Comparison of ENCODE assay signal across 1 cellular context in the genomic region with DNA sequence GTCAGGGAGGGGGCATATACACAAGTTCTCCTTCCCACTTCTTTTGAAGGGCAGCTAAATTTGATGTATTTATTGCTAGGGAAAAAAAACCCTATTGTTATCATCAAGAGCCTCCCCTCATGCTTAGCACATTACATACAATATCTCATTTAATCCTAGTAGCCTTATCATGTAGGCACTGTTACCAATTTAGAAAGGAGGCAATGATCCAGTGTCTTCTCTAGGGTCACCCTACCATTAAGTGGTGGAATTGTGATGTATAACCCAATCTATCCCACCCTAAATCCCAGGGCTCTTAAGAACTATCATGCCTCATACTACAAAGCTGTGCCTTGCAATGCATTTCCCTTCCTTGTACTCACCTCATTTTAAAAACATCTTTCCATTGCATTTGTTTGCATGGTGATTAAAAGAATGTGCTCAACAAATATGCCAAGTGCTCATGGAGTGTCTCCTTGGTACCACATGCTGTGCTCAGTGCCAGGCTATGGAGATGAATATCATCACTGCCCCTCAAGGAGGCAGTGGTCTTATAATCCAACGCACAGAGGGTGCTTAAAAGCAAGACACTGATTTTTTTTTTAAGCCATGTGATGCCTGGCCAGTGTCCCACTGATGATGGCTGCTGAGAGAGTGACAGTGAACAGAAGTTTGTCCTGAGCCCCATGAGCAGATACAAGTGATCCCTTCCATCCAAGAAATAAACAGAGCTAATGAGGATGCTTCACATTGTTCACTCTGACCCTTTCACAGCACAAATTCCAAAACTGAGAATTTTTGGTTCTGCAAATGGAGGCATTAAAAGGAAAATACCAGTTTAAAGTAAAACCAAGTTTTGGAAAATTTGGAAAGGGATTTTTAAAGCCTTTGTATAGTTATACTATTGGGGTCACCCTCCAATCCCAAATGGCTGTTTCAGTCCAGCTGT.
A peak's percentile ranks its signal among the peaks of the same experiment; 100 is the strongest.
TF ChIP-seq lines count a peak whose summit lies in the region.

No MANE protein-coding gene starts in this region.

TF ChIP-seq in HEK293, 187 proteins besides CTCF, POLR2A, EP300 and RAD21:
- TF ChIP-seq, protein P1, sequence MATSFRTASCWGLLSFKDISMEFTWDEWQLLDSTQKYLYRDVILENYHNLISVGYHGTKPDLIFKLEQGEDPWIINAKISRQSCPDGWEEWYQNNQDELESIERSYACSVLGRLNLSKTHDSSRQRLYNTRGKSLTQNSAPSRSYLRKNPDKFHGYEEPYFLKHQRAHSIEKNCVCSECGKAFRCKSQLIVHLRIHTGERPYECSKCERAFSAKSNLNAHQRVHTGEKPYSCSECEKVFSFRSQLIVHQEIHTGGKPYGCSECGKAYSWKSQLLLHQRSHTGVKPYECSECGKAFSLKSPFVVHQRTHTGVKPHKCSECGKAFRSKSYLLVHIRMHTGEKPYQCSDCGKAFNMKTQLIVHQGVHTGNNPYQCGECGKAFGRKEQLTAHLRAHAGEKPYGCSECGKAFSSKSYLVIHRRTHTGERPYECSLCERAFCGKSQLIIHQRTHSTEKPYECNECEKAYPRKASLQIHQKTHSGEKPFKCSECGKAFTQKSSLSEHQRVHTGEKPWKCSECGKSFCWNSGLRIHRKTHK (tag by site-specific recombination; IDR thresholded peaks at IDR 0.05): no peak
- TF ChIP-seq ZNF664 (tag by site-specific recombination; IDR thresholded peaks at IDR 0.05) (peak; percentile 95), ZIC2 (tag by site-specific recombination; IDR thresholded peaks at IDR 0.05) (peak; percentile 72)
- TF ChIP-seq, protein P2, sequence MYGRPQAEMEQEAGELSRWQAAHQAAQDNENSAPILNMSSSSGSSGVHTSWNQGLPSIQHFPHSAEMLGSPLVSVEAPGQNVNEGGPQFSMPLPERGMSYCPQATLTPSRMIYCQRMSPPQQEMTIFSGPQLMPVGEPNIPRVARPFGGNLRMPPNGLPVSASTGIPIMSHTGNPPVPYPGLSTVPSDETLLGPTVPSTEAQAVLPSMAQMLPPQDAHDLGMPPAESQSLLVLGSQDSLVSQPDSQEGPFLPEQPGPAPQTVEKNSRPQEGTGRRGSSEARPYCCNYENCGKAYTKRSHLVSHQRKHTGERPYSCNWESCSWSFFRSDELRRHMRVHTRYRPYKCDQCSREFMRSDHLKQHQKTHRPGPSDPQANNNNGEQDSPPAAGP (tag by site-specific recombination; IDR thresholded peaks at IDR 0.05): no peak
